Comparison of ENCODE assay signal across 8 cellular contexts in genomic region chr2:42967959-42968674, GRCh38.
DNase-seq lines count a peak whose midpoint lies in the region; ATAC-seq and TF ChIP-seq lines count a peak whose summit lies in the region.

No MANE protein-coding gene starts in this region.

- POLR2A ChIA-PET in WTC11 (lab: Charles Lee) = no interaction called here

- intact Hi-C loops in right cardiac atrium (cut with DNase I) = no loop called here
- intact Hi-C loops in stomach (cut with DNase I; ENCODE audit: low total_unique reads) = no loop called here

- H3K4me1 Mint-ChIP-seq in WTC11 = peaks cover 3% of the 10 kb centered on the region

- H3K27ac Mint-ChIP-seq in WTC11 = no peak overlapping the region

- H3K36me3 ChIP-seq in stomach (no peaks in the 10 kb centered on the region), WERI-Rb-1 (no peaks in the 10 kb centered on the region)

- peak; percentile 80 for DNase-seq in GM04503 (ENCODE audit: low read depth)
- no peak for DNase-seq in WTC11 (ENCODE audit: low spot score)
- peak; percentile 68 to 88 (median 86) for DNase-seq in right cardiac atrium
- DNase-seq in stomach = no peak
- no peak for DNase-seq in WERI-Rb-1
- no peak for DNase-seq in A172 (ENCODE audit: low spot score)
- DNase-seq in medulla oblongata (ENCODE audit: extremely low spot score) = no peak

- H3K4me3 Mint-ChIP-seq in WTC11 = no peak overlapping the region

- H3K4me1 ChIP-seq in right cardiac atrium (ENCODE audit: control insufficient read depth, insufficient read depth, low read length) = peaks cover 17% of the 10 kb centered on the region
- H3K4me1 ChIP-seq in stomach = peaks cover 0 to 29% (median 10%) of the 10 kb centered on the region in 4 donors

- H3K27me3 ChIP-seq in right cardiac atrium (ENCODE audit: control insufficient read depth, insufficient read depth) (no peaks in the 10 kb centered on the region), stomach (no peaks in the 10 kb centered on the region), WERI-Rb-1 (ENCODE audit: insufficient read depth, low read depth, severe bottlenecking) (no peaks in the 10 kb centered on the region)

- CTCF ChIA-PET in WTC11 (lab: Charles Lee) = interaction anchor here (1.0 kb wide), 1 partner anchor 56 kb away, joined by 4 read pairs; no protein-coding TSS in a partner anchor

- WGBS in right cardiac atrium = 68% methylated on average over 15 of the region's 15 CpGs
- WGBS in stomach, 5 donors = 79 to 86% (median 81%) methylated on average over 12 to 15 of the region's 15 CpGs

- no peak for TF ChIP-seq POLR2A in stomach (IDR thresholded peaks at IDR 0.05)

- H3K4me3 ChIP-seq in right cardiac atrium (ENCODE audit: low read length) = no peak overlapping the region
- H3K4me3 ChIP-seq in stomach = no peak overlapping the region
- no peak overlapping the region for H3K4me3 ChIP-seq in WERI-Rb-1 (ENCODE audit: low read depth, low read length)

- ATAC-seq in WTC11 = peak; percentile 43
- ATAC-seq in right cardiac atrium = peak; percentile 62 to 76
- no peak for ATAC-seq in HG03175 (IDR thresholded peaks at IDR 0.05; ENCODE audit: unreplicated experiment)

- H3K9me3 ChIP-seq in right cardiac atrium (ENCODE audit: control insufficient read depth, low read length) (no peaks in the 10 kb centered on the region), stomach (no peaks in the 10 kb centered on the region), WERI-Rb-1 (ENCODE audit: severe bottlenecking) (no peaks in the 10 kb centered on the region)

- TF ChIP-seq CTCF in WTC11 (IDR thresholded peaks at IDR 0.05) (no peak), stomach (IDR thresholded peaks at IDR 0.05) (no peak), WERI-Rb-1 (IDR thresholded peaks at IDR 0.05; ENCODE audit: low read depth, low read length) (no peak)

- H3K27ac ChIP-seq in right cardiac atrium (ENCODE audit: low read length) (peak overlapping the region; percentile 49), stomach (peak overlapping the region; percentile 16 to 64 (median 46)), WERI-Rb-1 (no peak overlapping the region)

- TF ChIP-seq EP300 in stomach (IDR thresholded peaks at IDR 0.05) = no peak

- H3K27me3 Mint-ChIP-seq in WTC11 (ENCODE audit: low read depth) = no peaks in the 10 kb centered on the region

- no peaks in the 10 kb centered on the region for H3K36me3 Mint-ChIP-seq in WTC11

- peaks cover 8% of the 10 kb centered on the region for H3K9me3 Mint-ChIP-seq in WTC11

TF ChIP-seq in WTC11, 78 proteins besides CTCF, POLR2A, EP300 and RAD21:
- TF ChIP-seq E2F4 (CRISPR knock-in tag; IDR thresholded peaks at IDR 0.05; ENCODE audit: borderline replicate concordance, low read depth) (no peak), FOXP4 (CRISPR knock-in tag; IDR thresholded peaks at IDR 0.05) (no peak), RORB (CRISPR knock-in tag; IDR thresholded peaks at IDR 0.05) (no peak), CBFB (CRISPR knock-in tag; IDR thresholded peaks at IDR 0.05; ENCODE audit: low read depth) (no peak), EMX1 (CRISPR knock-in tag; IDR thresholded peaks at IDR 0.05) (no peak), FOXJ3 (CRISPR knock-in tag; IDR thresholded peaks at IDR 0.05; ENCODE audit: borderline replicate concordance) (no peak), ZNF121 (CRISPR knock-in tag; IDR thresholded peaks at IDR 0.05) (peak; percentile 45; the same call in 1 of the 2 replicates)
TF ChIP-seq in WTC11: peak in this region for 1.

Comparison
In these comparisons a context has a peak if more than half of its experiments do, and no peak if none do; other contexts are left out.
1. DNase-seq: peak in GM04503 (single experiment) and right cardiac atrium (3 of 3); none in WTC11 (single experiment), stomach (single experiment), WERI-Rb-1 (single experiment), A172 (single experiment) and medulla oblongata (single experiment).